Comparison of ENCODE assay signal across 9 cellular contexts in the genomic region with DNA sequence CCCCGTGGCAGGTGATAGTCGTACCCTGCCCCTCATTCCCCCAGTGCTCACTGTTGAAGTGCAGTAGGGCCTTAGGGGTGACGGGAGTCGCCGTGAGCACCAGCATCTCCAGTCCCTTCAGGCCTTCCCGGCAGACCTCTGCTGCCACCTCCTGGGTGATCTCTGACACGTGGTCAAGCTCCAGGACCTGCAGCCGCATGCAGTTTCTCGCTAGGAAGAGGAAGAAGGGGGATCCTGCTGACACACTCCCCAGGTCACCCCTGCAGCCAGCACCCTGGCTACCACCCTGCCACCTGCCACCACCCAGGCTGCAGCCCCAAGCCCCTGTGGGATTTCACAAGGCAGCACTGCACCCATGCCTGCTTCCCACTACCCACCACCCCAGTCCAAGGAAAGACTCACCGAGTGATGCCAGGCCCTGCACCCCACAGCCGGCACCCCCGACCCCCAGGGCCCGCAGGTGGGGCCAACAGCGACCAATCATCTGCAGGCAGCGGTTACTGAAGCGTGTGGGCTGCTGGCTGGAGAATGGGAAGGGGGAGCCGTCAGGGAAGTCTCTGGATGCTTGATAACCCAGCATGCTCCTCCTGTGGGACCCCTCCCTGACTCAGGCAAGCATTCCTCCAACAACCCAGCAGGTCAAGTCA. TPM values are rescaled to one million over a fixed set of nuclear protein-coding genes. Genes with fewer than 3 reads are reported as not detected.
DNase-seq lines count a peak whose midpoint lies in the region; ATAC-seq and TF ChIP-seq lines count a peak whose summit lies in the region.
"Had no signal": no experiment of that assay in that cellular context is flagged by ENCODE, and none has a peak within 500 bp of the region (broad histone marks: within the 10 kb centered on the region; RNA-seq: fewer than 3 reads in every experiment).

No MANE protein-coding gene starts in this region.

- DNase-seq in SIG-M5 treated with dmso at 0.1 percent for 504 hours (lab: John Stamatoyannopoulos, UW; ENCODE audit: unreplicated experiment) (peak; percentile 33), SIG-M5 (lab: John Stamatoyannopoulos, UW) (no peak), RWPE2 (ENCODE audit: low spot score) (no peak), fibroblast of the conjunctiva (ENCODE audit: low read depth) (peak; percentile 18), psoas muscle (peak; percentile 44 to 54), esophagus muscularis mucosa (ENCODE audit: extremely low spot score) (no peak)

- TF ChIP-seq CTCF in RWPE2 (IDR thresholded peaks at IDR 0.05; ENCODE audit: poor library complexity, severe bottlenecking) (peak; percentile 56), psoas muscle (IDR thresholded peaks at IDR 0.05) (peak; percentile 58), esophagus muscularis mucosa (IDR thresholded peaks at IDR 0.05) (peak in 1 of 3 experiments; percentile 32), gastroesophageal sphincter (IDR thresholded peaks at IDR 0.05) (peak in 1 of 4 experiments; percentile 28)

- ATAC-seq in RWPE2 (ENCODE audit: low read depth) (peak; percentile 56), psoas muscle (peak; percentile 76 to 86 (median 80)), GM19395 (IDR thresholded peaks at IDR 0.05; ENCODE audit: unreplicated experiment) (no peak), gastroesophageal sphincter (no peak)

- 26 to 28% (median 26%) methylated on average over 15 to 17 of the region's 17 CpGs for WGBS in psoas muscle, 3 donors
- 28% methylated on average over 6 of the region's 17 CpGs for WGBS in esophagus muscularis mucosa
- 0 to 22% methylated on average over 4 to 6 of the region's 17 CpGs for WGBS in gastroesophageal sphincter (ENCODE audit: low coverage in 1 of 2), 2 donors

- H3K27me3 ChIP-seq in RWPE2 (ENCODE audit: insufficient read depth, poor library complexity, severe bottlenecking) (no peaks in the 10 kb centered on the region), psoas muscle (ENCODE audit: insufficient read depth in 3 of 3, low read length in 2 of 3) (no peaks in the 10 kb centered on the region), esophagus muscularis mucosa (peaks cover 0 to 6% (median 0%) of the 10 kb centered on the region in 4 donors), gastroesophageal sphincter (peaks cover 7% of the 10 kb centered on the region)

- H3K9me3 ChIP-seq in RWPE2 (ENCODE audit: severe bottlenecking) (no peaks in the 10 kb centered on the region), psoas muscle (no peaks in the 10 kb centered on the region), esophagus muscularis mucosa (no peaks in the 10 kb centered on the region), gastroesophageal sphincter (no peaks in the 10 kb centered on the region)

- H3K4me3 ChIP-seq in RWPE2 (ENCODE audit: severe bottlenecking) (no peak overlapping the region), psoas muscle (no peak overlapping the region), esophagus muscularis mucosa (no peak overlapping the region), gastroesophageal sphincter (no peak overlapping the region)

- no peak for TF ChIP-seq POLR2A in esophagus muscularis mucosa (IDR thresholded peaks at IDR 0.05; ENCODE audit: low read depth)
- TF ChIP-seq POLR2A in gastroesophageal sphincter (IDR thresholded peaks at IDR 0.05), result no peak

- H3K4me1 ChIP-seq in RWPE2 (ENCODE audit: insufficient read depth, poor library complexity, severe bottlenecking) (peaks cover 2% of the 10 kb centered on the region), psoas muscle (no peaks in the 10 kb centered on the region), esophagus muscularis mucosa (peaks cover 0 to 2% (median 0%) of the 10 kb centered on the region in 4 donors), gastroesophageal sphincter (no peaks in the 10 kb centered on the region)

- intact Hi-C loops in psoas muscle (cut with DNase I) (no loop called here), esophagus muscularis mucosa (cut with DNase I) (loop anchor here (10.0 kb wide), 1 partner anchor 124 kb away; the partner anchor contains the start of gene ALMS1)

- TF ChIP-seq EP300 in esophagus muscularis mucosa (IDR thresholded peaks at IDR 0.05) (no peak), gastroesophageal sphincter (IDR thresholded peaks at IDR 0.05) (no peak)

- H3K36me3 ChIP-seq in RWPE2 (ENCODE audit: low read depth) (no peaks in the 10 kb centered on the region), psoas muscle (ENCODE audit: insufficient read depth in 1 of 2, low read depth in 1 of 2) (no peaks in the 10 kb centered on the region), esophagus muscularis mucosa (peaks cover 0 to 11% (median 2%) of the 10 kb centered on the region in 4 donors), gastroesophageal sphincter (no peaks in the 10 kb centered on the region)

- no peak overlapping the region for H3K27ac ChIP-seq in RWPE2 (ENCODE audit: poor library complexity, severe bottlenecking)
- no peak overlapping the region for H3K27ac ChIP-seq in psoas muscle
- H3K27ac ChIP-seq in esophagus muscularis mucosa (replicated peaks in 1 of 4), result no peak overlapping the region
- no peak overlapping the region for H3K27ac ChIP-seq in gastroesophageal sphincter

RNA-seq across cellular contexts. Expression of gene FBXO41, which starts 23.8 kb away (rescaled TPM):
- total RNA-seq in psoas muscle (under 1 TPM; 0.15 to 0.46 (median 0.23) TPM), esophagus muscularis mucosa (1 to 10 TPM; 1.7 to 6.0 (median 4.2) TPM), gastroesophageal sphincter (1 to 10 TPM; 2.2 to 5.4 (median 4.0) TPM)
- under 1 TPM; 0.03 to 0.09 (median 0.07) TPM for polyA plus RNA-seq in psoas muscle

RNA-seq across cellular contexts. Expression of gene CCT7, which starts 26.4 kb away (rescaled TPM):
- total RNA-seq in psoas muscle (100 to 1,000 TPM; 249 to 280 (median 268) TPM), esophagus muscularis mucosa (100 to 1,000 TPM; 193 to 244 (median 222) TPM), gastroesophageal sphincter (100 to 1,000 TPM; 221 to 258 (median 240) TPM)
- polyA plus RNA-seq in psoas muscle, result 100 to 1,000 TPM; 255 to 316 (median 288) TPM

RNA-seq across cellular contexts. Expression of gene PRADC1, which starts 27.4 kb away (rescaled TPM):
- 10 to 100 TPM; 53.6 to 98.3 (median 63.7) TPM for total RNA-seq in psoas muscle
- polyA plus RNA-seq in psoas muscle, result 100 to 1,000 TPM in 1 of 3 donors, 10 to 100 TPM in 2; 87.6 to 118 (median 99.9) TPM
- 10 to 100 TPM; 29.0 to 49.0 (median 33.2) TPM for total RNA-seq in esophagus muscularis mucosa
- total RNA-seq in gastroesophageal sphincter, result 10 to 100 TPM; 21.7 to 37.5 (median 30.2) TPM

RNA-seq across cellular contexts. Expression of gene EGR4, which starts 32.9 kb away (rescaled TPM):
- total RNA-seq in psoas muscle (not detected), esophagus muscularis mucosa (under 1 TPM in 1 of 4 donors, not detected in 3; 0.17 TPM), gastroesophageal sphincter (not detected)
- not detected for polyA plus RNA-seq in psoas muscle
- total RNA-seq: skeletal muscle tissue had no signal

RNA-seq across cellular contexts. Expression of gene SMYD5, which starts 46.4 kb away (rescaled TPM):
- total RNA-seq in psoas muscle (10 to 100 TPM; 17.1 to 23.0 (median 19.7) TPM), esophagus muscularis mucosa (10 to 100 TPM; 12.1 to 19.6 (median 15.4) TPM), gastroesophageal sphincter (10 to 100 TPM; 10.6 to 21.0 (median 15.5) TPM)
- polyA plus RNA-seq in psoas muscle, result 10 to 100 TPM; 14.7 to 42.0 (median 28.4) TPM

Comparison
In these comparisons a context has a peak if more than half of its experiments do, and no peak if none do; other contexts are left out.
1. DNase-seq: peak in SIG-M5 treated with dmso at 0.1 percent for 504 hours (single experiment), fibroblast of the conjunctiva (single experiment) and psoas muscle (2 of 2); none in SIG-M5 (single experiment), RWPE2 (single experiment) and esophagus muscularis mucosa (single experiment).
2. ATAC-seq: peak in RWPE2 (single experiment) and psoas muscle (4 of 4); none in GM19395 (single experiment) and gastroesophageal sphincter (single experiment).